1 cellular context compared by ENCODE assay signal in the genomic region with DNA sequence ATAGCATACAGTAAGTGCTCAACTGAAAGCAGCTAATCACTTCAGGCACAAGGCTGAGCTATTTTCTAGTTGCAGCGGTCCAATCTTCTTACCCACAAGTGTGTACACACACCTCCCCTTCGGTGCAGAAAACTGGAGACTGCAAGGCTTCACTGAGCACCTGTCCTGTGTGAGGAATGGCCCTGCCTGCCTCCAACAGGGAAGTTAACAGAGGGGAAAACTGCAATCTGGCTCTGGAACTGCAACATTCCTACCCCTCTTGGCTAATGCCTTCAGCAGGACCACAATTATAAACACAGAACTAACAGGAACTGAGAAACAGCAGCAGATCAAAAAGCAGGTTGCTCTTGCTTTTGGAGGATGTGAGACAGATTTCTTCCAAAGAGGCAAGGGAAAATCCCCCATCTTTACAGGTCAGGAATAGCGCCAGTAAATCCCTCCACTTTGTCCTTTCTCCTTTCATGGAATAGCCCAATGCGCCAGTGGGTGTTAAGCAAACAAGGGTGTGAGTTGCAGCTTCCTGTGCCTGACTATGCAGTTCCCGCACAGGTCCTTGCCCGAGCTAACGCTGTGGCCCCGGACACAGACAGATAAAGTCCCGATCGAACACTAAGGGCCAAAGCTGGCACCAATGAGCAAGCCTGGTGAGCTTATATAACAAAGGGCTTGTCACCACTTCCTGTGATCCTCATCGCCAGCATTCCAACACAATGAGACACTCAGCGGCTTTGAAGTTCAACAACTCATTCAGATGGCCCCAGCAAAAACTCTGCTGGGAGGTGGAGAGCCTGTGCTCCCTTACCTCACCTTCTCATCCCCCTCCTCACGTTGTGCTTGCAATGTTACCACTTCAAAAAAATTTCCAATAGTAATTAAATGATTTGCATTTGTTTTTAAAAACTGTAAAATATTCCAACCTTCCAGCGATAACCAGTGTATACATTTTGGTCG.
TF ChIP-seq lines count a peak whose summit lies in the region.

No MANE protein-coding gene starts in this region.

TF ChIP-seq in K562, 482 proteins besides CTCF, POLR2A, EP300 and RAD21 (continued from another document and continues in another):
- TF ChIP-seq MTA3 (IDR thresholded peaks at IDR 0.05; ENCODE audit: borderline replicate concordance) (no peak), CREM (IDR thresholded peaks at IDR 0.05; ENCODE audit: low read depth) (peak; percentile 52; the same call in 1 of the 2 replicates), CTBP1 (IDR thresholded peaks at IDR 0.05; ENCODE audit: borderline replicate concordance) (0 out of 2 replicates have a peak, but pooled peaks have one; percentile 30), FOXK2 (conservative IDR thresholded peaks at IDR 0.05 in 1 of 2, IDR thresholded peaks at IDR 0.05 in 1 of 2; ENCODE audit: low read depth in 2 of 2) (0 out of 4 replicates have a peak, but pooled peaks have one; percentile 10 to 26), TCF7 (IDR thresholded peaks at IDR 0.05; ENCODE audit: borderline replicate concordance) (peak; percentile 87; the same call in 1 of the 2 replicates), SMARCA4 (IDR thresholded peaks at IDR 0.05) (peak; percentile 76; the same call in 1 of the 2 replicates), CC2D1A (IDR thresholded peaks at IDR 0.05) (peak; percentile 70; the same call in 1 of the 2 replicates), ZFX (CRISPR knock-in tag; IDR thresholded peaks at IDR 0.05) (0 out of 2 replicates have a peak, but pooled peaks have one; percentile 0), JUN (IDR thresholded peaks at IDR 0.05; ENCODE audit: borderline replicate concordance, low read depth, low read length) (peak; percentile 18; the same call in 1 of the 2 replicates), JUN (CRISPR knock-in tag; IDR thresholded peaks at IDR 0.05; ENCODE audit: borderline replicate concordance) (no peak), SMARCA5 (IDR thresholded peaks at IDR 0.05) (0 out of 2 replicates have a peak, but pooled peaks have one; percentile 11), CBFA2T3 (IDR thresholded peaks at IDR 0.05) (peak; percentile 58), TCF3 (CRISPR knock-in tag; IDR thresholded peaks at IDR 0.05) (peak; percentile 29), FOXP1 (CRISPR knock-in tag; IDR thresholded peaks at IDR 0.05) (peak; percentile 36; the same call in 1 of the 2 replicates), HOXB6 (CRISPR knock-in tag; IDR thresholded peaks at IDR 0.05; ENCODE audit: borderline replicate concordance) (no peak), HNRNPK (IDR thresholded peaks at IDR 0.05; ENCODE audit: low read depth, low read length, poor library complexity, severe bottlenecking) (no peak), SMAD4 (CRISPR knock-in tag; conservative IDR thresholded peaks at IDR 0.05) (0 out of 2 replicates have a peak, but pooled peaks have one; percentile 31), MCM2 (IDR thresholded peaks at IDR 0.05; ENCODE audit: low read depth) (no peak), POLR2H (tag; IDR thresholded peaks at IDR 0.05; ENCODE audit: low read depth) (no peak), ZEB2 (IDR thresholded peaks at IDR 0.05) (peak; percentile 28; the same call in 1 of the 2 replicates), POLR2AphosphoS2 (IDR thresholded peaks at IDR 0.05; ENCODE audit: low read length) (no peak), EHMT2 (IDR thresholded peaks at IDR 0.05) (no peak), MAFG (tag; conservative IDR thresholded peaks at IDR 0.05) (0 out of 2 replicates have a peak, but pooled peaks have one; percentile 6)
- TF ChIP-seq, protein P1, sequence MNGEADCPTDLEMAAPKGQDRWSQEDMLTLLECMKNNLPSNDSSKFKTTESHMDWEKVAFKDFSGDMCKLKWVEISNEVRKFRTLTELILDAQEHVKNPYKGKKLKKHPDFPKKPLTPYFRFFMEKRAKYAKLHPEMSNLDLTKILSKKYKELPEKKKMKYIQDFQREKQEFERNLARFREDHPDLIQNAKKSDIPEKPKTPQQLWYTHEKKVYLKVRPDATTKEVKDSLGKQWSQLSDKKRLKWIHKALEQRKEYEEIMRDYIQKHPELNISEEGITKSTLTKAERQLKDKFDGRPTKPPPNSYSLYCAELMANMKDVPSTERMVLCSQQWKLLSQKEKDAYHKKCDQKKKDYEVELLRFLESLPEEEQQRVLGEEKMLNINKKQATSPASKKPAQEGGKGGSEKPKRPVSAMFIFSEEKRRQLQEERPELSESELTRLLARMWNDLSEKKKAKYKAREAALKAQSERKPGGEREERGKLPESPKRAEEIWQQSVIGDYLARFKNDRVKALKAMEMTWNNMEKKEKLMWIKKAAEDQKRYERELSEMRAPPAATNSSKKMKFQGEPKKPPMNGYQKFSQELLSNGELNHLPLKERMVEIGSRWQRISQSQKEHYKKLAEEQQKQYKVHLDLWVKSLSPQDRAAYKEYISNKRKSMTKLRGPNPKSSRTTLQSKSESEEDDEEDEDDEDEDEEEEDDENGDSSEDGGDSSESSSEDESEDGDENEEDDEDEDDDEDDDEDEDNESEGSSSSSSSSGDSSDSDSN (IDR thresholded peaks at IDR 0.05; ENCODE audit: borderline replicate concordance in 1 of 2, low read depth in 2 of 2, low read length in 2 of 2) = 0 out of 4 replicates have a peak, but pooled peaks of 1 of the 2 experiments have one; percentile 36
- TF ChIP-seq, protein P2, sequence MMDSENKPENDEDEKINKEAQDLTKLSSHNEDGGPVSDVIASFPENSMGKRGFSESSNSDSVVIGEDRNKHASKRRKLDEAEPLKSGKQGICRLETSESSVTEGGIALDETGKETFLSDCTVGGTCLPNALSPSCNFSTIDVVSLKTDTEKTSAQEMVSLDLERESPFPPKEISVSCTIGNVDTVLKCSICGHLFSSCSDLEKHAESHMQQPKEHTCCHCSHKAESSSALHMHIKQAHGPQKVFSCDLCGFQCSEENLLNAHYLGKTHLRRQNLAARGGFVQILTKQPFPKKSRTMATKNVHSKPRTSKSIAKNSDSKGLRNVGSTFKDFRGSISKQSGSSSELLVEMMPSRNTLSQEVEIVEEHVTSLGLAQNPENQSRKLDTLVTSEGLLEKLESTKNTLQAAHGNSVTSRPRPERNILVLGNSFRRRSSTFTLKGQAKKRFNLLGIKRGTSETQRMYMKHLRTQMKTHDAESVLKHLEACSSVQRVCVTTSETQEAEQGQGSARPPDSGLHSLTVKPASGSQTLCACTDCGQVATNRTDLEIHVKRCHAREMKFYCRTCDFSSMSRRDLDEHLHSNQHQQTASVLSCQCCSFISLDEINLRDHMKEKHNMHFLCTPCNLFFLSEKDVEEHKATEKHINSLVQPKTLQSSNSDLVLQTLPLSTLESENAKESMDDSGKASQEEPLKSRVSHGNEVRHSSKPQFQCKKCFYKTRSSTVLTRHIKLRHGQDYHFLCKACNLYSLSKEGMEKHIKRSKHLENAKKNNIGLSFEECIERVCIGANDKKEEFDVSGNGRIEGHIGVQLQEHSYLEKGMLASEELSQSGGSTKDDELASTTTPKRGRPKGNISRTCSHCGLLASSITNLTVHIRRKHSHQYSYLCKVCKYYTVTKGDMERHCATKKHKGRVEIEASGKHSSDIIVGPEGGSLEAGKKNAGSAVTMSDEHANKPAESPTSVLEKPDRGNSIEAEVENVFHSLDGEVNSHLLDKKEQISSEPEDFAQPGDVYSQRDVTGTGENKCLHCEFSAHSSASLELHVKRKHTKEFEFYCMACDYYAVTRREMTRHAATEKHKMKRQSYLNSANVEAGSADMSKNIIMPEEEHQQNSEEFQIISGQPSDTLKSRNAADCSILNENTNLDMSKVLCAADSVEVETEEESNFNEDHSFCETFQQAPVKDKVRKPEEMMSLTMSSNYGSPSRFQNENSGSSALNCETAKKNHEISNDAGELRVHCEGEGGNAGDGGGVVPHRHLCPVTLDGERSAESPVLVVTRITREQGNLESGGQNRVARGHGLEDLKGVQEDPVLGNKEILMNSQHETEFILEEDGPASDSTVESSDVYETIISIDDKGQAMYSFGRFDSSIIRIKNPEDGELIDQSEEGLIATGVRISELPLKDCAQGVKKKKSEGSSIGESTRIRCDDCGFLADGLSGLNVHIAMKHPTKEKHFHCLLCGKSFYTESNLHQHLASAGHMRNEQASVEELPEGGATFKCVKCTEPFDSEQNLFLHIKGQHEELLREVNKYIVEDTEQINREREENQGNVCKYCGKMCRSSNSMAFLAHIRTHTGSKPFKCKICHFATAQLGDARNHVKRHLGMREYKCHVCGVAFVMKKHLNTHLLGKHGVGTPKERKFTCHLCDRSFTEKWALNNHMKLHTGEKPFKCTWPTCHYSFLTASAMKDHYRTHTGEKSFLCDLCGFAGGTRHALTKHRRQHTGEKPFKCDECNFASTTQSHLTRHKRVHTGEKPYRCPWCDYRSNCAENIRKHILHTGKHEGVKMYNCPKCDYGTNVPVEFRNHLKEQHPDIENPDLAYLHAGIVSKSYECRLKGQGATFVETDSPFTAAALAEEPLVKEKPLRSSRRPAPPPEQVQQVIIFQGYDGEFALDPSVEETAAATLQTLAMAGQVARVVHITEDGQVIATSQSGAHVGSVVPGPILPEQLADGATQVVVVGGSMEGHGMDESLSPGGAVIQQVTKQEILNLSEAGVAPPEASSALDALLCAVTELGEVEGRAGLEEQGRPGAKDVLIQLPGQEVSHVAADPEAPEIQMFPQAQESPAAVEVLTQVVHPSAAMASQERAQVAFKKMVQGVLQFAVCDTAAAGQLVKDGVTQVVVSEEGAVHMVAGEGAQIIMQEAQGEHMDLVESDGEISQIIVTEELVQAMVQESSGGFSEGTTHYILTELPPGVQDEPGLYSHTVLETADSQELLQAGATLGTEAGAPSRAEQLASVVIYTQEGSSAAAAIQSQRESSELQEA (IDR thresholded peaks at IDR 0.05; ENCODE audit: low read depth) = no peak
- TF ChIP-seq, protein P3, sequence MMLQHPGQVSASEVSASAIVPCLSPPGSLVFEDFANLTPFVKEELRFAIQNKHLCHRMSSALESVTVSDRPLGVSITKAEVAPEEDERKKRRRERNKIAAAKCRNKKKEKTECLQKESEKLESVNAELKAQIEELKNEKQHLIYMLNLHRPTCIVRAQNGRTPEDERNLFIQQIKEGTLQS (IDR thresholded peaks at IDR 0.05) = peak; percentile 66
- TF ChIP-seq, protein P3 (CRISPR knock-in tag; conservative IDR thresholded peaks at IDR 0.05) = no peak
- TF ChIP-seq, protein P4, sequence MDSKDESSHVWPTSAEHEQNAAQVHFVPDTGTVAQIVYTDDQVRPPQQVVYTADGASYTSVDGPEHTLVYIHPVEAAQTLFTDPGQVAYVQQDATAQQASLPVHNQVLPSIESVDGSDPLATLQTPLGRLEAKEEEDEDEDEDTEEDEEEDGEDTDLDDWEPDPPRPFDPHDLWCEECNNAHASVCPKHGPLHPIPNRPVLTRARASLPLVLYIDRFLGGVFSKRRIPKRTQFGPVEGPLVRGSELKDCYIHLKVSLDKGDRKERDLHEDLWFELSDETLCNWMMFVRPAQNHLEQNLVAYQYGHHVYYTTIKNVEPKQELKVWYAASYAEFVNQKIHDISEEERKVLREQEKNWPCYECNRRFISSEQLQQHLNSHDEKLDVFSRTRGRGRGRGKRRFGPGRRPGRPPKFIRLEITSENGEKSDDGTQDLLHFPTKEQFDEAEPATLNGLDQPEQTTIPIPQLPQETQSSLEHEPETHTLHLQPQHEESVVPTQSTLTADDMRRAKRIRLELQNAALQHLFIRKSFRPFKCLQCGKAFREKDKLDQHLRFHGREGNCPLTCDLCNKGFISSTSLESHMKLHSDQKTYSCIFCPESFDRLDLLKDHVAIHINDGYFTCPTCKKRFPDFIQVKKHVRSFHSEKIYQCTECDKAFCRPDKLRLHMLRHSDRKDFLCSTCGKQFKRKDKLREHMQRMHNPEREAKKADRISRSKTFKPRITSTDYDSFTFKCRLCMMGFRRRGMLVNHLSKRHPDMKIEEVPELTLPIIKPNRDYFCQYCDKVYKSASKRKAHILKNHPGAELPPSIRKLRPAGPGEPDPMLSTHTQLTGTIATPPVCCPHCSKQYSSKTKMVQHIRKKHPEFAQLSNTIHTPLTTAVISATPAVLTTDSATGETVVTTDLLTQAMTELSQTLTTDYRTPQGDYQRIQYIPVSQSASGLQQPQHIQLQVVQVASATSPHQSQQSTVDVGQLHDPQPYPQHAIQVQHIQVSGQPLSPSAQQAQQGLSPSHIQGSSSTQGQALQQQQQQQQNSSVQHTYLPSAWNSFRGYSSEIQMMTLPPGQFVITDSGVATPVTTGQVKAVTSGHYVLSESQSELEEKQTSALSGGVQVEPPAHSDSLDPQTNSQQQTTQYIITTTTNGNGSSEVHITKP (IDR thresholded peaks at IDR 0.05; ENCODE audit: partially characterized antibody) = peak; percentile 83
- TF ChIP-seq, protein P5, sequence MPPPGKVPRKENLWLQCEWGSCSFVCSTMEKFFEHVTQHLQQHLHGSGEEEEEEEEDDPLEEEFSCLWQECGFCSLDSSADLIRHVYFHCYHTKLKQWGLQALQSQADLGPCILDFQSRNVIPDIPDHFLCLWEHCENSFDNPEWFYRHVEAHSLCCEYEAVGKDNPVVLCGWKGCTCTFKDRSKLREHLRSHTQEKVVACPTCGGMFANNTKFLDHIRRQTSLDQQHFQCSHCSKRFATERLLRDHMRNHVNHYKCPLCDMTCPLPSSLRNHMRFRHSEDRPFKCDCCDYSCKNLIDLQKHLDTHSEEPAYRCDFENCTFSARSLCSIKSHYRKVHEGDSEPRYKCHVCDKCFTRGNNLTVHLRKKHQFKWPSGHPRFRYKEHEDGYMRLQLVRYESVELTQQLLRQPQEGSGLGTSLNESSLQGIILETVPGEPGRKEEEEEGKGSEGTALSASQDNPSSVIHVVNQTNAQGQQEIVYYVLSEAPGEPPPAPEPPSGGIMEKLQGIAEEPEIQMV (tag; conservative IDR thresholded peaks at IDR 0.05; ENCODE audit: low read depth) = 0 out of 2 replicates have a peak, but pooled peaks have one; percentile 48
- TF ChIP-seq, protein P6, sequence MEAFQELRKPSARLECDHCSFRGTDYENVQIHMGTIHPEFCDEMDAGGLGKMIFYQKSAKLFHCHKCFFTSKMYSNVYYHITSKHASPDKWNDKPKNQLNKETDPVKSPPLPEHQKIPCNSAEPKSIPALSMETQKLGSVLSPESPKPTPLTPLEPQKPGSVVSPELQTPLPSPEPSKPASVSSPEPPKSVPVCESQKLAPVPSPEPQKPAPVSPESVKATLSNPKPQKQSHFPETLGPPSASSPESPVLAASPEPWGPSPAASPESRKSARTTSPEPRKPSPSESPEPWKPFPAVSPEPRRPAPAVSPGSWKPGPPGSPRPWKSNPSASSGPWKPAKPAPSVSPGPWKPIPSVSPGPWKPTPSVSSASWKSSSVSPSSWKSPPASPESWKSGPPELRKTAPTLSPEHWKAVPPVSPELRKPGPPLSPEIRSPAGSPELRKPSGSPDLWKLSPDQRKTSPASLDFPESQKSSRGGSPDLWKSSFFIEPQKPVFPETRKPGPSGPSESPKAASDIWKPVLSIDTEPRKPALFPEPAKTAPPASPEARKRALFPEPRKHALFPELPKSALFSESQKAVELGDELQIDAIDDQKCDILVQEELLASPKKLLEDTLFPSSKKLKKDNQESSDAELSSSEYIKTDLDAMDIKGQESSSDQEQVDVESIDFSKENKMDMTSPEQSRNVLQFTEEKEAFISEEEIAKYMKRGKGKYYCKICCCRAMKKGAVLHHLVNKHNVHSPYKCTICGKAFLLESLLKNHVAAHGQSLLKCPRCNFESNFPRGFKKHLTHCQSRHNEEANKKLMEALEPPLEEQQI (IDR thresholded peaks at IDR 0.05) = no peak
- TF ChIP-seq, protein P7, sequence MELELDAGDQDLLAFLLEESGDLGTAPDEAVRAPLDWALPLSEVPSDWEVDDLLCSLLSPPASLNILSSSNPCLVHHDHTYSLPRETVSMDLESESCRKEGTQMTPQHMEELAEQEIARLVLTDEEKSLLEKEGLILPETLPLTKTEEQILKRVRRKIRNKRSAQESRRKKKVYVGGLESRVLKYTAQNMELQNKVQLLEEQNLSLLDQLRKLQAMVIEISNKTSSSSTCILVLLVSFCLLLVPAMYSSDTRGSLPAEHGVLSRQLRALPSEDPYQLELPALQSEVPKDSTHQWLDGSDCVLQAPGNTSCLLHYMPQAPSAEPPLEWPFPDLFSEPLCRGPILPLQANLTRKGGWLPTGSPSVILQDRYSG (tag; conservative IDR thresholded peaks at IDR 0.05; ENCODE audit: low read depth) = 0 out of 2 replicates have a peak, but pooled peaks have one; percentile 49
